In the genomic region with DNA sequence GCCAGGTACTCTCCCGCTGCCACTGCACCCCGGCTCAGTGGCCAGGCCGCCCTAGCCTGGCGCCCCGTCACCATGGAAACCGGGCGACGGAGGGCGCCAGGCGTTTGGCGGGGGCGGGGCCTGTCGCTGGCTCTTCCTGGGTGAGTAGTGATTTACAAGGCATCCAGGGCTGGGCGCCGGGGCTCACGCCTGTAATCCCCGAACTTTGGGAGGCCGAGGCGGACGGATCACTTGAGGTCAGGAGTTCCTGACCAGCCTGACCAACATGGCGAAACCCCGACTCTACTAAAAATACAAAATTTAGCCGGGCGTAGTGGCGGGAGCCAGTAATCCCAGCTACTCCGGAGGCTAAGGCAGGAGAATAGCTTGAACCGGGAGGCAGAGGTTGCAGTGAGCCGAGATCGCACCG, we compare ENCODE assay signal across 8 cellular contexts. TPM values are rescaled to one million over a fixed set of nuclear protein-coding genes. Genes with fewer than 3 reads are reported as not detected.
DNase-seq lines count a peak whose midpoint lies in the region; ATAC-seq and TF ChIP-seq lines count a peak whose summit lies in the region.
"Not testable (repeated sequence)": the region's sequence is repeated elsewhere in the genome, so short reads cannot be mapped to it uniquely, and the experiment has no call there.

TSS of gene CCDC74B (minus strand) at position 107 of the 409 bp plus-strand sequence. CDS start 116 bp downstream, outside the sequence.

- DNase-seq in NCI-H524 (lab: John Stamatoyannopoulos, UW) = peak; percentile 5 to 58
- DNase-seq in activated CD4-positive, alpha-beta memory T cell treated with anti-CD3 and anti-CD28 coated beads for 36 hours = peak; percentile 78
- peak; percentile 71 for DNase-seq in ecto neural progenitor cell (ENCODE audit: low spot score)
- DNase-seq in lung (ENCODE audit: low spot score) = peak; percentile 37
- DNase-seq in stimulated activated CD4-positive, alpha-beta T cell treated with anti-CD3 and anti-CD28 coated beads, Interleukin-4, amount 100 ng/mL, for 4 hours = peak; percentile 46 to 50

- H3K9me3 Mint-ChIP-seq in activated CD4-positive, alpha-beta memory T cell treated with anti-CD3 and anti-CD28 coated beads for 36 hours = not testable (repeated sequence)

- H3K36me3 ChIP-seq in BLaER1 treated with 17β-estradiol and CSF1 and Interleukin-3, amounts not matched to agents 10 nM and 100 nM; lung (ENCODE audit: control insufficient read depth in 2 of 2, insufficient read depth in 2 of 2, low read length in 2 of 2): not testable (repeated sequence)

- peak within 1 kb of the TSS in 1 of 11 experiments; percentile 48; a peak in 2 of 22 replicates for H3K27ac ChIP-seq in BLaER1 treated with 17β-estradiol and CSF1 and Interleukin-3, amounts not matched to agents 10 nM and 100 nM
- not testable (repeated sequence) for H3K27ac ChIP-seq in lung (ENCODE audit: low read depth in 1 of 2, low read length in 1 of 2)

- peak within 1 kb of the TSS; percentile 45 to 64 (median 54) for H3K4me3 ChIP-seq in BLaER1 treated with 17β-estradiol and CSF1 and Interleukin-3, amounts not matched to agents 10 nM and 100 nM
- not testable (repeated sequence) for H3K4me3 ChIP-seq in lung

- not testable (repeated sequence) for TF ChIP-seq CTCF in lung (IDR thresholded peaks at IDR 0.05; ENCODE audit: control extremely low read depth, extremely low read depth)

- CTCF ChIA-PET in activated CD4-positive, alpha-beta memory T cell treated with anti-CD3 and anti-CD28 coated beads for 36 hours (lab: Charles Lee) = not testable (repeated sequence)

- not testable (repeated sequence) for H3K4me1 Mint-ChIP-seq in activated CD4-positive, alpha-beta memory T cell treated with anti-CD3 and anti-CD28 coated beads for 36 hours (ENCODE audit: low read depth)

- H3K27me3 Mint-ChIP-seq in activated CD4-positive, alpha-beta memory T cell treated with anti-CD3 and anti-CD28 coated beads for 36 hours = not testable (repeated sequence)

- 10% methylated on average over 27 to 29 of the region's 30 CpGs for WGBS in lung, 2 donors

- H3K27me3 ChIP-seq in BLaER1 treated with 17β-estradiol and CSF1 and Interleukin-3, amounts not matched to agents 10 nM and 100 nM = peaks cover 13 to 31% (median 24%) of the 10 kb centered on the region in 11 experiments
- not testable (repeated sequence) for H3K27me3 ChIP-seq in lung (ENCODE audit: control insufficient read depth, insufficient read depth)

- peak within 1 kb of the TSS; percentile 67 to 88 (median 78) for H3K4me2 ChIP-seq in BLaER1 treated with 17β-estradiol and CSF1 and Interleukin-3, amounts not matched to agents 10 nM and 100 nM

- not testable (repeated sequence) for H3K9me3 ChIP-seq in BLaER1 treated with 17β-estradiol and CSF1 and Interleukin-3, amounts not matched to agents 10 nM and 100 nM (replicated peaks in 1 of 11); lung (ENCODE audit: control insufficient read depth in 2 of 2, insufficient read depth in 1 of 2, low read length in 1 of 2)

- H3K4me3 Mint-ChIP-seq in activated CD4-positive, alpha-beta memory T cell treated with anti-CD3 and anti-CD28 coated beads for 36 hours = peak within 1 kb of the TSS; percentile 75

- peaks cover 0 to 36% (median 13%) of the 10 kb centered on the region in 10 experiments; a peak in 14 of 20 replicates for H3K4me1 ChIP-seq in BLaER1 treated with 17β-estradiol and CSF1 and Interleukin-3, amounts not matched to agents 10 nM and 100 nM
- H3K4me1 ChIP-seq in lung (ENCODE audit: control insufficient read depth in 2 of 2, insufficient read depth in 2 of 2, low read length in 2 of 2) = not testable (repeated sequence)

- ATAC-seq in GM19463 (IDR thresholded peaks at IDR 0.05; ENCODE audit: unreplicated experiment) = peak; percentile 96
- ATAC-seq in HG03280 (IDR thresholded peaks at IDR 0.05; ENCODE audit: unreplicated experiment) = peak; percentile 91
- ATAC-seq in lung (ENCODE audit: insufficient read depth, low FRiP score) = peak; percentile 78

- H4K20me1 ChIP-seq in BLaER1 treated with 17β-estradiol and CSF1 and Interleukin-3, amounts not matched to agents 10 nM and 100 nM = not testable (repeated sequence)

- H3K36me3 Mint-ChIP-seq in activated CD4-positive, alpha-beta memory T cell treated with anti-CD3 and anti-CD28 coated beads for 36 hours = not testable (repeated sequence)

- intact Hi-C loops in activated CD4-positive, alpha-beta memory T cell treated with anti-CD3 and anti-CD28 coated beads for 36 hours (cut with micrococcal nuclease) = loop anchor here (5.0 kb wide), 1 partner anchor 37 kb away; the partner anchor contains the start of genes MZT2B and SMPD4

- POLR2A ChIA-PET in activated CD4-positive, alpha-beta memory T cell treated with anti-CD3 and anti-CD28 coated beads for 36 hours (lab: Charles Lee) = not testable (repeated sequence)

- H3K27ac Mint-ChIP-seq in activated CD4-positive, alpha-beta memory T cell treated with anti-CD3 and anti-CD28 coated beads for 36 hours = not testable (repeated sequence)

- peak within 1 kb of the TSS in 9 of 11 experiments; percentile 23 to 60 (median 47); a peak in 9 of 22 replicates for H3K9ac ChIP-seq in BLaER1 treated with 17β-estradiol and CSF1 and Interleukin-3, amounts not matched to agents 10 nM and 100 nM

RNA-seq across cellular contexts. Expression of gene CCDC74B, which starts in this region (rescaled TPM):
- total RNA-seq in activated CD4-positive, alpha-beta memory T cell treated with anti-CD3 and anti-CD28 coated beads for 36 hours = 1 to 10 TPM; 3.2 to 3.3 TPM
- 10 to 100 TPM; 11.7 to 14.7 TPM for total RNA-seq in lung
- polyA plus RNA-seq in lung = 1 to 10 TPM; 4.4 to 8.2 TPM
